28 cellular contexts compared by ENCODE assay signal in genomic region chr16:4395055-4395726, GRCh38. TPM values are rescaled to one million over a fixed set of nuclear protein-coding genes. Genes with fewer than 3 reads are reported as not detected.
DNase-seq lines count a peak whose midpoint lies in the region; ATAC-seq and TF ChIP-seq lines count a peak whose summit lies in the region.
"Had no signal": no experiment of that assay in that cellular context is flagged by ENCODE, and none has a peak within 500 bp of the region (broad histone marks: within the 10 kb centered on the region; RNA-seq: fewer than 3 reads in every experiment).

No MANE protein-coding gene starts in this region.

- H3K9me3 ChIP-seq in right cardiac atrium (ENCODE audit: control insufficient read depth, low read length) (no peaks in the 10 kb centered on the region), SK-N-MC (ENCODE audit: low read depth, low read length) (no peaks in the 10 kb centered on the region), mesodermal cell (ENCODE audit: control insufficient read depth, low read length) (no peaks in the 10 kb centered on the region)
- H3K9me3 ChIP-seq: esophagus squamous epithelium, gastroesophageal sphincter, uterus had no signal

- WGBS in right cardiac atrium, result 77% methylated on average over 9 of the region's 9 CpGs
- 56 to 79% methylated on average over 4 to 8 of the region's 9 CpGs for WGBS in mesodermal cell (ENCODE audit: insufficient coverage in 2 of 2), 2 experiments

- H3K27ac Mint-ChIP-seq in MCF 10A (ENCODE audit: low read depth, unreplicated experiment), result no peak overlapping the region
- H3K27ac Mint-ChIP-seq: activated naive CD4-positive, alpha-beta T cell treated with anti-CD3 and anti-CD28 coated beads, Interleukin-2, amount 10 ng/mL, durations not matched to agents 7 days and 5 days had no signal

- POLR2A ChIA-PET in MCF 10A (lab: Yijun Ruan, JAX), result interaction anchor here (1.4 kb wide), 1 partner anchor 11 kb away, joined by 3 read pairs; no protein-coding TSS in a partner anchor

- no peak overlapping the region for H3K4me3 Mint-ChIP-seq in MCF 10A (ENCODE audit: unreplicated experiment)
- H3K4me3 Mint-ChIP-seq: activated naive CD4-positive, alpha-beta T cell treated with anti-CD3 and anti-CD28 coated beads, Interleukin-2, amount 10 ng/mL, durations not matched to agents 7 days and 5 days had no signal

- H3K4me1 ChIP-seq in right cardiac atrium (ENCODE audit: control insufficient read depth, insufficient read depth, low read length), result no peaks in the 10 kb centered on the region
- peaks cover 20% of the 10 kb centered on the region for H3K4me1 ChIP-seq in mesodermal cell (ENCODE audit: control insufficient read depth, insufficient read depth, low read length, poor library complexity, severe bottlenecking)

- TF ChIP-seq CTCF in MCF 10A (IDR thresholded peaks at IDR 0.05; ENCODE audit: unreplicated experiment), result no peak

- H3K4me1 Mint-ChIP-seq in MCF 10A (ENCODE audit: insufficient read depth, unreplicated experiment), result peaks cover 14% of the 10 kb centered on the region
- H3K4me1 Mint-ChIP-seq: activated naive CD4-positive, alpha-beta T cell treated with anti-CD3 and anti-CD28 coated beads, Interleukin-2, amount 10 ng/mL, durations not matched to agents 7 days and 5 days had no signal

- ATAC-seq in left ventricle myocardium superior (no peak), right cardiac atrium (no peak), GM21381 (IDR thresholded peaks at IDR 0.05; ENCODE audit: unreplicated experiment) (no peak)
- ATAC-seq: gastroesophageal sphincter, left cardiac atrium had no signal

- CTCF ChIA-PET in MCF 10A (lab: Yijun Ruan, JAX), result interaction anchor here (0.6 to 0.8 kb wide), 2 partner anchors 26 to 36 kb away, joined by 4 to 6 read pairs; no protein-coding TSS in a partner anchor

- H3K27me3 Mint-ChIP-seq in MCF 10A (ENCODE audit: insufficient read depth, unreplicated experiment), result no peaks in the 10 kb centered on the region
- H3K27me3 Mint-ChIP-seq: activated naive CD4-positive, alpha-beta T cell treated with anti-CD3 and anti-CD28 coated beads, Interleukin-2, amount 10 ng/mL, durations not matched to agents 7 days and 5 days had no signal

- peaks cover 15% of the 10 kb centered on the region for H3K36me3 Mint-ChIP-seq in MCF 10A (ENCODE audit: insufficient read depth, unreplicated experiment)

- intact Hi-C loops in left ventricle myocardium superior (cut with micrococcal nuclease) (no loop called here), right cardiac atrium (cut with DNase I) (no loop called here), MCF 10A (cut with micrococcal nuclease) (no loop called here)

- no peaks in the 10 kb centered on the region for H3K36me3 ChIP-seq in SK-N-MC (ENCODE audit: insufficient read depth, low read length)
- H3K36me3 ChIP-seq in mesodermal cell (ENCODE audit: control insufficient read depth, insufficient read depth, low read length), result peaks cover 15% of the 10 kb centered on the region
- H3K36me3 ChIP-seq: uterus had no signal

- peak; percentile 11 for DNase-seq in left ventricle myocardium superior
- DNase-seq in right cardiac atrium, result no peak
- no peak for DNase-seq in SK-N-MC (ENCODE audit: low read depth, low spot score)
- DNase-seq in MCF 10A (ENCODE audit: unreplicated experiment), result no peak
- DNase-seq in activated gamma-delta T cell treated with Interleukin-2 at 50 U/mL for 16 hours, result no peak
- DNase-seq in GM19238 (ENCODE audit: insufficient read length, low spot score), result no peak
- DNase-seq: activated CD4-positive, alpha-beta T cell treated with anti-CD3 and anti-CD28 coated beads, Interleukin-2, amount 50 U/mL, for 48 hours; activated naive CD4-positive, alpha-beta T cell treated with anti-CD3 and anti-CD28 coated beads, Interleukin-2, amount 10 ng/mL, durations not matched to agents 7 days and 5 days; DMS79 treated with DMSO at 0.1 percent for 48 hours; effector memory CD4-positive, alpha-beta T cell; esophagus squamous epithelium; GOT3; KBM-7; left cardiac atrium; midbrain; MV-4-11; NCI-H1694; NCI-H774; occipital lobe; OCI-M1; retina; SHP77; stimulated activated CD8-positive, alpha-beta memory T cell treated with anti-CD3 and anti-CD28 coated beads, Interleukin-4, amount 100 ng/mL, for 48 hours; uterus had no signal

- H3K4me3 ChIP-seq in right cardiac atrium (ENCODE audit: low read length) (no peak overlapping the region), SK-N-MC (no peak overlapping the region), mesodermal cell (ENCODE audit: extremely low read depth, insufficient read depth, low read length, poor library complexity, severe bottlenecking) (no peak overlapping the region)
- H3K4me3 ChIP-seq: esophagus squamous epithelium, gastroesophageal sphincter, uterus had no signal

- H3K27ac ChIP-seq in right cardiac atrium (ENCODE audit: low read length) (no peak overlapping the region), SK-N-MC (peak overlapping the region; percentile 76), mesodermal cell (ENCODE audit: low read depth, low read length, severe bottlenecking) (peak overlapping the region; percentile 72)
- H3K27ac ChIP-seq: esophagus squamous epithelium, gastroesophageal sphincter, uterus, VCaP had no signal

- H3K9me3 Mint-ChIP-seq in MCF 10A (ENCODE audit: unreplicated experiment), result no peaks in the 10 kb centered on the region
- H3K9me3 Mint-ChIP-seq: activated naive CD4-positive, alpha-beta T cell treated with anti-CD3 and anti-CD28 coated beads, Interleukin-2, amount 10 ng/mL, durations not matched to agents 7 days and 5 days had no signal

- H3K9ac ChIP-seq in SK-N-MC (ENCODE audit: insufficient read length), result no peak overlapping the region

- BruUV-seq in MCF 10A (replicated peaks; lab: Mats Ljungman, UMichigan), result no TSS peak

- no peaks in the 10 kb centered on the region for H3K27me3 ChIP-seq in right cardiac atrium (ENCODE audit: control insufficient read depth, insufficient read depth)
- H3K27me3 ChIP-seq: esophagus squamous epithelium, gastroesophageal sphincter, uterus had no signal

RNA-seq across cellular contexts. Expression of gene CORO7, which starts 21.2 kb away (rescaled TPM):
- total RNA-seq in left ventricle myocardium superior (10.1 TPM), right cardiac atrium (10 to 100 TPM; 13.4 to 18.1 (median 16.9) TPM), MCF 10A (2022) (20.3 and 24.9 TPM in 2 replicates)
- 9.0 TPM for polyA plus RNA-seq in right cardiac atrium
- polyA plus RNA-seq in mesodermal cell (2013, experiment 1 of 2), result 25.0 TPM
- polyA plus RNA-seq in mesodermal cell (2013, experiment 2 of 2), result 17.7 TPM

RNA-seq across cellular contexts. Expression of gene VASN, which starts 23.5 kb away (rescaled TPM):
- total RNA-seq in left ventricle myocardium superior, result 4.3 TPM
- total RNA-seq in right cardiac atrium, result 10 to 100 TPM; 11.4 to 21.3 (median 13.6) TPM
- polyA plus RNA-seq in right cardiac atrium, result 10.7 TPM
- polyA plus RNA-seq in mesodermal cell (2013, experiment 1 of 2), result 29.4 TPM
- 26.3 TPM for polyA plus RNA-seq in mesodermal cell (2013, experiment 2 of 2)
- 4.0 and 7.1 TPM in 2 replicates for total RNA-seq in MCF 10A (2022)

RNA-seq across cellular contexts. Expression of gene DNAJA3, which starts 30.5 kb away (rescaled TPM):
- total RNA-seq in left ventricle myocardium superior (83.9 TPM), right cardiac atrium (10 to 100 TPM; 40.4 to 54.0 (median 49.8) TPM), MCF 10A (2022) (98.1 and 101 TPM in 2 replicates)
- 48.4 TPM for polyA plus RNA-seq in right cardiac atrium
- 35.8 TPM for polyA plus RNA-seq in mesodermal cell (2013, experiment 1 of 2)
- 34.8 TPM for polyA plus RNA-seq in mesodermal cell (2013, experiment 2 of 2)

RNA-seq across cellular contexts. Expression of gene PAM16, which starts 44.1 kb away (rescaled TPM):
- 70.0 TPM for total RNA-seq in left ventricle myocardium superior
- total RNA-seq in right cardiac atrium, result 10 to 100 TPM; 57.6 to 61.9 (median 59.7) TPM
- 131 TPM for polyA plus RNA-seq in right cardiac atrium
- 60.5 TPM for polyA plus RNA-seq in mesodermal cell (2013, experiment 1 of 2)
- polyA plus RNA-seq in mesodermal cell (2013, experiment 2 of 2), result 42.8 TPM
- 71.8 and 117 TPM in 2 replicates for total RNA-seq in MCF 10A (2022)
